Comparison of ENCODE assay signal across 21 cellular contexts in the genomic region with DNA sequence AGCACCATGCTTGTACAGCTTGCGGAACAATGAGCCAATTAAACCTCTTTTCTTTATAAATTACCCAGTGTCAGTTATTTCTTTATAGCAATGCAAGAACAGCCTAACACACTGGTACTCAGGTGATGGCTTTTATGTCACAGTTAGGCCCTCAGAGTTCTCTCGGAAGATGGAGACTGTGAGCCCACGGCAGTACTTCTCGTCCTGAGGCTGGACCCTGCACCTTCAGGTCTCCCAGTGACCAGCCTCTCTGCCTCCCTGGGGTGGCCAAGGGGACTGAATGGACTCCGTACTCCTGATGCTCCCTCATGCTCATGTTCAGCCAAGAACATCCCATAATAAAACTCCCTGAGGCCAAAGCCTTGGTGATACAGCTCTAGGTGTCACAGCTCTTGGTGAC. TPM values are rescaled to one million over a fixed set of nuclear protein-coding genes. Genes with fewer than 3 reads are reported as not detected.
A peak's percentile ranks its signal among the peaks of the same experiment; 100 is the strongest.
DNase-seq lines count a peak whose midpoint lies in the region; ATAC-seq, FAIRE-seq and TF ChIP-seq lines count a peak whose summit lies in the region.
"Had no signal": no experiment of that assay in that cellular context is flagged by ENCODE, and none has a peak within 500 bp of the region (broad histone marks: within the 10 kb centered on the region; RNA-seq: fewer than 3 reads in every experiment).

No MANE protein-coding gene starts in this region.

- no peaks in the 10 kb centered on the region for H3K27me3 Mint-ChIP-seq in brain
- H3K27me3 Mint-ChIP-seq in activated CD4-positive, alpha-beta T cell treated with anti-CD3 and anti-CD28 coated beads, Interleukin-2, amount 10 ng/mL, durations not matched to agents 24 days and 14 days: peaks cover 18% of the 10 kb centered on the region

- peaks cover 11% of the 10 kb centered on the region for H3F3A ChIP-seq in smooth muscle cell (ENCODE audit: low read depth)

- peaks cover 38% of the 10 kb centered on the region for H3K4me1 ChIP-seq in KMS-11 (ENCODE audit: low read depth, poor library complexity, severe bottlenecking)
- H3K4me1 ChIP-seq in keratinocyte (ENCODE audit: control insufficient read depth, extremely low read depth, insufficient read depth, low read length): peaks cover 2% of the 10 kb centered on the region
- peaks cover 8% of the 10 kb centered on the region for H3K4me1 ChIP-seq in smooth muscle cell (ENCODE audit: low read depth)
- H3K4me1 ChIP-seq: upper lobe of right lung had no signal

- H4K20me1 ChIP-seq in KMS-11 (ENCODE audit: insufficient read depth) (no peaks in the 10 kb centered on the region), keratinocyte (ENCODE audit: control insufficient read depth, extremely low read depth, insufficient read depth, low read length) (no peaks in the 10 kb centered on the region), smooth muscle cell (ENCODE audit: low read depth) (no peaks in the 10 kb centered on the region)

- peak overlapping the region; percentile 82 for H2AFZ ChIP-seq in KMS-11 (ENCODE audit: low read depth)
- peak overlapping the region; percentile 56 for H2AFZ ChIP-seq in keratinocyte (ENCODE audit: control insufficient read depth, low read length)
- H2AFZ ChIP-seq in smooth muscle cell (ENCODE audit: low read depth): no peak overlapping the region

- DNase-seq in keratinocyte (ENCODE audit: low read depth, low spot score) (no peak), smooth muscle cell (lab: John Stamatoyannopoulos, UW; ENCODE audit: unreplicated experiment) (no peak), SHP77 (lab: John Stamatoyannopoulos, UW) (no peak), SHP77 treated with DMSO at 0.1 percent for 48 hours (lab: John Stamatoyannopoulos, UW) (no peak)
- DNase-seq in activated CD4-positive, alpha-beta T cell treated with anti-CD3 and anti-CD28 coated beads, Interleukin-2, amount 10 ng/mL, durations not matched to agents 24 days and 14 days: no peak
- DNase-seq: activated CD4-positive, CD25-positive, alpha-beta regulatory T cell; activated CD8-positive, alpha-beta T cell treated with anti-CD3 and anti-CD28 coated beads, Interleukin-2, amount 10 ng/mL, durations not matched to agents 7 days and 5 days; activated T-cell treated with anti-CD3 and anti-CD28 coated beads, Interleukin-2, amount 50 U/mL, for 48 hours; CD8-positive, alpha-beta memory T cell; cortex of kidney; DMS79; NCI-H1417; NCI-H2171; upper lobe of right lung had no signal

- intact Hi-C loops in activated CD4-positive, alpha-beta T cell treated with anti-CD3 and anti-CD28 coated beads, Interleukin-2, amount 10 ng/mL, durations not matched to agents 24 days and 14 days (cut with micrococcal nuclease): no loop called here

- no peak for FAIRE-seq in keratinocyte (lab: Jason Lieb, UNC)

- H3K4me3 ChIP-seq in KMS-11 (IDR thresholded peaks at IDR 0.05; ENCODE audit: insufficient read depth, low read depth, low read length) (no peak overlapping the region), keratinocyte (ENCODE audit: control insufficient read depth in 2 of 3, extremely low read depth in 1 of 3, insufficient read depth in 2 of 3, low read depth in 1 of 3, low read length in 3 of 3) (no peak overlapping the region), smooth muscle cell (no peak overlapping the region)
- H3K4me3 ChIP-seq: mucosa of descending colon, SK-N-MC, upper lobe of right lung had no signal

- peak overlapping the region; percentile 64 for H3K27ac ChIP-seq in KMS-11
- no peak overlapping the region for H3K27ac ChIP-seq in keratinocyte (ENCODE audit: control insufficient read depth, insufficient read depth, low read length)
- H3K27ac ChIP-seq in smooth muscle cell (ENCODE audit: low read depth): peak overlapping the region; percentile 98
- H3K27ac ChIP-seq: SK-N-MC, upper lobe of right lung had no signal

- H3K79me2 ChIP-seq in KMS-11 (ENCODE audit: insufficient read depth, low read depth) (no peaks in the 10 kb centered on the region), keratinocyte (ENCODE audit: control insufficient read depth, insufficient read depth, low read length) (no peaks in the 10 kb centered on the region), smooth muscle cell (ENCODE audit: low read depth) (no peaks in the 10 kb centered on the region)

- H3K36me3 Mint-ChIP-seq in brain: no peaks in the 10 kb centered on the region
- H3K36me3 Mint-ChIP-seq in activated CD4-positive, alpha-beta T cell treated with anti-CD3 and anti-CD28 coated beads, Interleukin-2, amount 10 ng/mL, durations not matched to agents 24 days and 14 days (ENCODE audit: low read depth): no peaks in the 10 kb centered on the region
- H3K36me3 Mint-ChIP-seq: activated naive CD4-positive, alpha-beta T cell treated with anti-CD3 and anti-CD28 coated beads, Interleukin-2, amount 50 U/mL, for 24 hours; CD8-positive, alpha-beta memory T cell; stimulated activated memory B cell treated with anti-CD40 and anti-IgM and Interleukin-4, amounts not matched to agents 10 μg/mL and 1 μg/mL and 100 μg/mL, for 72 hours had no signal

- H3K4me3 Mint-ChIP-seq in brain: peak overlapping the region in 1 of 5 experiments; percentile 31
- H3K4me3 Mint-ChIP-seq in activated CD4-positive, alpha-beta T cell treated with anti-CD3 and anti-CD28 coated beads, Interleukin-2, amount 10 ng/mL, durations not matched to agents 24 days and 14 days: no peak overlapping the region
- H3K4me3 Mint-ChIP-seq: activated CD8-positive, alpha-beta T cell treated with anti-CD3 and anti-CD28 coated beads, Interleukin-2, amount 10 ng/mL, durations not matched to agents 7 days and 5 days; activated naive CD4-positive, alpha-beta T cell treated with anti-CD3 and anti-CD28 coated beads, Interleukin-2, amount 50 U/mL, for 24 hours; CD8-positive, alpha-beta memory T cell; stimulated activated memory B cell treated with anti-CD40 and anti-IgM and Interleukin-4, amounts not matched to agents 10 μg/mL and 1 μg/mL and 100 μg/mL, for 72 hours had no signal

- 83% methylated on average over 5 of the region's 5 CpGs for WGBS in smooth muscle cell (ENCODE audit: low lambda C conversion rate)

- TF ChIP-seq CTCF in KMS-11 (conservative IDR thresholded peaks at IDR 0.05; ENCODE audit: low read depth, low read length) (no peak), brain (conservative IDR thresholded peaks at IDR 0.05) (no peak), keratinocyte (optimal IDR thresholded peaks at IDR 0.05 in 1 of 3, IDR thresholded peaks at IDR 0.05 in 1 of 3, conservative IDR thresholded peaks at IDR 0.05 in 1 of 3; ENCODE audit: extremely low read depth in 1 of 3, insufficient read depth in 2 of 3, low read length in 3 of 3) (no peak), smooth muscle cell (IDR thresholded peaks at IDR 0.05; ENCODE audit: borderline replicate concordance, insufficient read depth, poor library complexity, severe bottlenecking) (no peak)

- no peak for ATAC-seq in GM21360 (IDR thresholded peaks at IDR 0.05; ENCODE audit: unreplicated experiment)
- ATAC-seq: activated CD8-positive, alpha-beta T cell treated with anti-CD3 and anti-CD28 coated beads, Interleukin-2, amount 10 ng/mL, durations not matched to agents 7 days and 5 days; stimulated activated memory B cell treated with anti-CD40 and anti-IgM and Interleukin-4, amounts not matched to agents 10 μg/mL and 1 μg/mL and 100 μg/mL, for 72 hours had no signal

- dilution Hi-C loops in keratinocyte (cut with MboI; ENCODE audit: extremely low pct_ligation_motif_present, low sequenced_read_pairs): no loop called here

- peaks cover 18 to 51% (median 35%) of the 10 kb centered on the region in 5 experiments for H3K9me3 Mint-ChIP-seq in brain
- peaks cover 4% of the 10 kb centered on the region for H3K9me3 Mint-ChIP-seq in activated CD4-positive, alpha-beta T cell treated with anti-CD3 and anti-CD28 coated beads, Interleukin-2, amount 10 ng/mL, durations not matched to agents 24 days and 14 days
- H3K9me3 Mint-ChIP-seq: activated naive CD4-positive, alpha-beta T cell treated with anti-CD3 and anti-CD28 coated beads, Interleukin-2, amount 50 U/mL, for 24 hours had no signal

- H3K4me2 ChIP-seq in KMS-11: peak overlapping the region; percentile 69
- H3K4me2 ChIP-seq in keratinocyte (ENCODE audit: control insufficient read depth, extremely low read depth, insufficient read depth, low read depth, low read length): no peak overlapping the region
- H3K4me2 ChIP-seq in smooth muscle cell: peak overlapping the region; percentile 40

- peaks cover 16% of the 10 kb centered on the region for H3K4me1 Mint-ChIP-seq in brain
- H3K4me1 Mint-ChIP-seq in activated CD4-positive, alpha-beta T cell treated with anti-CD3 and anti-CD28 coated beads, Interleukin-2, amount 10 ng/mL, durations not matched to agents 24 days and 14 days: no peaks in the 10 kb centered on the region
- H3K4me1 Mint-ChIP-seq: activated naive CD4-positive, alpha-beta T cell treated with anti-CD3 and anti-CD28 coated beads, Interleukin-2, amount 50 U/mL, for 24 hours; CD8-positive, alpha-beta memory T cell; stimulated activated memory B cell treated with anti-CD40 and anti-IgM and Interleukin-4, amounts not matched to agents 10 μg/mL and 1 μg/mL and 100 μg/mL, for 72 hours had no signal

- no peaks in the 10 kb centered on the region for H3K9me3 ChIP-seq in keratinocyte (ENCODE audit: control insufficient read depth, low read depth, low read length)
- H3K9me3 ChIP-seq in smooth muscle cell (replicated peaks; ENCODE audit: low read depth): no peaks in the 10 kb centered on the region
- H3K9me3 ChIP-seq: upper lobe of right lung had no signal

- H3K27me3 ChIP-seq in KMS-11 (ENCODE audit: insufficient read depth, low read depth) (no peaks in the 10 kb centered on the region), keratinocyte (ENCODE audit: control insufficient read depth, extremely low read depth, insufficient read depth, low read length) (no peaks in the 10 kb centered on the region), smooth muscle cell (ENCODE audit: low read depth) (no peaks in the 10 kb centered on the region)
- H3K27me3 ChIP-seq: upper lobe of right lung had no signal

- H3K27ac Mint-ChIP-seq in brain: peak overlapping the region in 3 of 5 experiments; percentile 90 to 94 (median 92)
- H3K27ac Mint-ChIP-seq in activated CD4-positive, alpha-beta T cell treated with anti-CD3 and anti-CD28 coated beads, Interleukin-2, amount 10 ng/mL, durations not matched to agents 24 days and 14 days: no peak overlapping the region
- H3K27ac Mint-ChIP-seq: activated CD8-positive, alpha-beta T cell treated with anti-CD3 and anti-CD28 coated beads, Interleukin-2, amount 10 ng/mL, durations not matched to agents 7 days and 5 days; activated naive CD4-positive, alpha-beta T cell treated with anti-CD3 and anti-CD28 coated beads, Interleukin-2, amount 50 U/mL, for 24 hours; CD8-positive, alpha-beta memory T cell; stimulated activated memory B cell treated with anti-CD40 and anti-IgM and Interleukin-4, amounts not matched to agents 10 μg/mL and 1 μg/mL and 100 μg/mL, for 72 hours had no signal

- no peaks in the 10 kb centered on the region for H3K9me1 ChIP-seq in keratinocyte (ENCODE audit: control insufficient read depth, extremely low read depth, insufficient read depth, low read length)

- H3K9ac ChIP-seq in KMS-11: peak overlapping the region; percentile 45; the same call in 1 of the 2 replicates
- H3K9ac ChIP-seq in keratinocyte (ENCODE audit: control insufficient read depth, extremely low read depth, insufficient read depth, low read length): no peak overlapping the region
- H3K9ac ChIP-seq in smooth muscle cell (ENCODE audit: low read depth): peak overlapping the region; percentile 79

- no peaks in the 10 kb centered on the region for H3K36me3 ChIP-seq in KMS-11 (ENCODE audit: insufficient read depth)
- no peaks in the 10 kb centered on the region for H3K36me3 ChIP-seq in keratinocyte (ENCODE audit: control insufficient read depth in 2 of 2, extremely low read depth in 1 of 2, insufficient read depth in 2 of 2, low read length in 2 of 2)
- H3K36me3 ChIP-seq in smooth muscle cell (ENCODE audit: low read depth): no peaks in the 10 kb centered on the region
- H3K36me3 ChIP-seq: upper lobe of right lung had no signal

RNA-seq across cellular contexts. Expression of a gene that starts 25.0 kb away (rescaled TPM):
- 14.5 TPM for polyA plus RNA-seq in brain (ENCODE audit: insufficient read depth, low read depth, low replicate concordance)
- 0.08 TPM in 1 of 3 replicates, not detected in the others for polyA plus RNA-seq in keratinocyte
- polyA plus RNA-seq in keratinocyte (2011; ENCODE audit: low read depth): 0.24 TPM
- polyA plus RNA-seq in keratinocyte (2011; cell fraction: cytosol; rRNA removed): not detected in 2 replicates
- 0.03 TPM in 1 of 2 replicates, not detected in the other for polyA plus RNA-seq in keratinocyte (2011; cell fraction: nucleus; rRNA removed)
- 0.41 TPM in 1 of 2 replicates, not detected in the other for polyA plus RNA-seq in keratinocyte (2012; ENCODE audit: low replicate concordance)
- not detected in 3 replicates for polyA minus RNA-seq in keratinocyte
- polyA minus RNA-seq in keratinocyte (2011; cell fraction: cytosol; rRNA and poly(A)+ RNA removed): not detected
- not detected in 2 replicates for polyA minus RNA-seq in keratinocyte (2011; cell fraction: nucleus; rRNA and poly(A)+ RNA removed)
- total RNA-seq in smooth muscle cell: 691 and 781 TPM in 2 replicates
- polyA plus RNA-seq in smooth muscle cell: 309 and 356 TPM in 2 replicates
- not detected in 2 replicates for total RNA-seq in activated CD4-positive, alpha-beta T cell treated with anti-CD3 and anti-CD28 coated beads, Interleukin-2, amount 10 ng/mL, durations not matched to agents 24 days and 14 days
- total RNA-seq: activated CD8-positive, alpha-beta T cell treated with anti-CD3 and anti-CD28 coated beads, Interleukin-2, amount 10 ng/mL, durations not matched to agents 7 days and 5 days; CD8-positive, alpha-beta memory T cell had no signal
- polyA plus RNA-seq: CD8-positive, alpha-beta memory T cell had no signal

Comparison
In these comparisons a context has a peak if more than half of its experiments do, and no peak if none do; other contexts are left out.
1. RNA of a gene that starts 25.0 kb away (polyA plus RNA-seq): 309 to 356 TPM in smooth muscle cell; 14.5 TPM in brain (single experiment) and 0.03 to 0.41 TPM in keratinocyte; every median in the first group is over 10 times any median in the second.